ENCODE assay signal across 6 cellular contexts in the genomic region with DNA sequence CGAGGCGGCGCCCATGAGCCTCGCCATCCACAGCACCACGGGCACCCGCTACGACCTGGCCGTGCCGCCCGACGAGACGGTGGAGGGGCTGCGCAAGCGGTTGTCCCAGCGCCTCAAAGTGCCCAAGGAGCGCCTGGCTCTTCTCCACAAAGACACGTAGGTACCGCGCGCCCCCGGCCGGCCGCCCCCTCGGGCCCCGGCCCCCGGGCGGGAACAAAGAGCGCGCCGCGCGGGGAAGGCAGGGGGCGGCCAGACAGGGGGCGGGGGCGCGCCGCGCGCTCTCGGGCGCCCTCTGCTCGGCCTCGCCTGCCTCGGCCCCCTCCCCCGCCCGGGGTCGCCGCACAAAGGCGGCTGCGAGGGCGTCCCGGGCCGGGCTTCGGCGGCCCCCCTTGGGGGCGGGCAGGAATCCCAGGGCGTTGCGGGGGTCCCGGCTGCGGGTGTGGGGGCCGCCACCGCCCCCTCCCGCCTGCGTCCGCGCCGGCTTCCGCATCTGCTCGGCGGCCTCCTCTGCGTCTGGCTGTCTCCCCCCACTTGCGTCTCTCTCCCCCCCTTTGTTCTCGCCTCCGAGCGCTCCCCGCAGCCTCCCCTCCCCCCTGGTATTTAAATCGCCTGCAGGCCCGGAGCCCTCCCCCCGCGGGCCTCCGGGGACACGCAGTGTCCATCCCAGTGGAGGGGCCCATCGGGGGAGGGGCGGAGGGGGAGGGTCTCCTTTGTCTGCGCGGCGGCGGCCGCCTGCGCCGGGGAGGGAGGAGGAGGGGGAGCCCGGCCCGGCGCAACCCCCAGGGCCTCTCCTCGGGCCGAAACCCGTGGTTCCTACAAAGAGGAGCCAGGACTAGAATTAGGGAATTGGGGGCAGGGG. TPM values are rescaled to one million over a fixed set of nuclear protein-coding genes. Genes with fewer than 3 reads are reported as not detected.
A peak's percentile ranks its signal among the peaks of the same experiment; 100 is the strongest.
DNase-seq lines count a peak whose midpoint lies in the region; ATAC-seq lines count a peak whose summit lies in the region.

No MANE protein-coding gene starts in this region.

- ATAC-seq in Right ventricle myocardium inferior (no peak), left ventricle myocardium superior (no peak), GM21423 (IDR thresholded peaks at IDR 0.05; ENCODE audit: unreplicated experiment) (no peak)
- no peak for ATAC-seq in stimulated activated naive B cell treated with anti-CD40 and anti-IgM and Interleukin-4, amounts not matched to agents 10 μg/mL and 1 μg/mL and 100 μg/mL, for 72 hours (replicated peaks)

- H3K9me3 Mint-ChIP-seq in stimulated activated naive B cell treated with anti-CD40 and anti-IgM and Interleukin-4, amounts not matched to agents 10 μg/mL and 1 μg/mL and 100 μg/mL, for 72 hours: no peaks in the 10 kb centered on the region

- peak overlapping the region; percentile 85 to 92 for H3K4me3 Mint-ChIP-seq in stimulated activated naive B cell treated with anti-CD40 and anti-IgM and Interleukin-4, amounts not matched to agents 10 μg/mL and 1 μg/mL and 100 μg/mL, for 72 hours

- peak overlapping the region; percentile 96 for H3K27ac Mint-ChIP-seq in stimulated activated naive B cell treated with anti-CD40 and anti-IgM and Interleukin-4, amounts not matched to agents 10 μg/mL and 1 μg/mL and 100 μg/mL, for 72 hours

- no peaks in the 10 kb centered on the region for H3K27me3 Mint-ChIP-seq in stimulated activated naive B cell treated with anti-CD40 and anti-IgM and Interleukin-4, amounts not matched to agents 10 μg/mL and 1 μg/mL and 100 μg/mL, for 72 hours

- DNase-seq in Right ventricle myocardium inferior (ENCODE audit: missing footprints) (peak; percentile 88), cardiac septum (ENCODE audit: low spot score) (no peak), left ventricle myocardium superior (peak; percentile 81)
- peak; percentile 65 for DNase-seq in activated CD8-positive, alpha-beta memory T cell treated with anti-CD3 and anti-CD28 coated beads, Interleukin-2, amount 50 U/mL, for 4 hours
- DNase-seq in stimulated activated naive B cell treated with anti-CD40 and anti-IgM and Interleukin-4, amounts not matched to agents 10 μg/mL and 1 μg/mL and 100 μg/mL, for 72 hours: no peak

- H3K4me1 Mint-ChIP-seq in stimulated activated naive B cell treated with anti-CD40 and anti-IgM and Interleukin-4, amounts not matched to agents 10 μg/mL and 1 μg/mL and 100 μg/mL, for 72 hours: peaks cover 20 to 35% of the 10 kb centered on the region in 2 donors

- intact Hi-C loops in Right ventricle myocardium inferior (cut with DNase I) (no loop called here), cardiac septum (cut with DNase I) (no loop called here), left ventricle myocardium superior (cut with micrococcal nuclease) (no loop called here)

- peaks cover 28 to 30% of the 10 kb centered on the region in 2 donors for H3K36me3 Mint-ChIP-seq in stimulated activated naive B cell treated with anti-CD40 and anti-IgM and Interleukin-4, amounts not matched to agents 10 μg/mL and 1 μg/mL and 100 μg/mL, for 72 hours

RNA-seq across cellular contexts. Expression of a gene that starts 2.2 kb away (rescaled TPM):
- total RNA-seq in Right ventricle myocardium inferior: 62.8 TPM
- total RNA-seq in cardiac septum: 97.5 TPM
- 59.7 TPM for total RNA-seq in left ventricle myocardium superior

RNA-seq across cellular contexts. Expression of a gene that starts 9.1 kb away (rescaled TPM):
- 656 TPM for total RNA-seq in Right ventricle myocardium inferior
- total RNA-seq in cardiac septum: 486 TPM
- 686 TPM for total RNA-seq in left ventricle myocardium superior

RNA-seq across cellular contexts. Expression of a gene that starts 12.8 kb away (rescaled TPM):
- 1.2 TPM for total RNA-seq in Right ventricle myocardium inferior
- 1.9 TPM for total RNA-seq in cardiac septum
- 1.2 TPM for total RNA-seq in left ventricle myocardium superior

RNA-seq across cellular contexts. Expression of a gene that starts 18.5 kb away (rescaled TPM):
- total RNA-seq in Right ventricle myocardium inferior (219 TPM), cardiac septum (318 TPM), left ventricle myocardium superior (248 TPM)

RNA-seq across cellular contexts. Expression of a gene that starts 24.7 kb away (rescaled TPM):
- total RNA-seq in Right ventricle myocardium inferior: 13.1 TPM
- 20.0 TPM for total RNA-seq in cardiac septum
- 13.1 TPM for total RNA-seq in left ventricle myocardium superior

Comparison
In these comparisons a context has a peak if more than half of its experiments do, and no peak if none do; other contexts are left out.
1. DNase-seq: peak in Right ventricle myocardium inferior (single experiment), activated CD8-positive, alpha-beta memory T cell treated with anti-CD3 and anti-CD28 coated beads, Interleukin-2, amount 50 U/mL, for 4 hours (single experiment) and left ventricle myocardium superior (single experiment); none in cardiac septum (single experiment) and stimulated activated naive B cell treated with anti-CD40 and anti-IgM and Interleukin-4, amounts not matched to agents 10 μg/mL and 1 μg/mL and 100 μg/mL, for 72 hours (single experiment).